In genomic region chr10:15526754-15527153, GRCh38 we compare ENCODE assay signal across 21 cellular contexts.
DNase-seq lines count a peak whose midpoint lies in the region; ATAC-seq, FAIRE-seq and TF ChIP-seq lines count a peak whose summit lies in the region.
"Had no signal": no experiment of that assay in that cellular context is flagged by ENCODE, and none has a peak within 500 bp of the region (broad histone marks: within the 10 kb centered on the region; RNA-seq: fewer than 3 reads in every experiment).

No MANE protein-coding gene starts in this region.

- H3K36me3 ChIP-seq in SJSA1 (no peaks in the 10 kb centered on the region), parathyroid adenoma (ENCODE audit: control insufficient read depth, insufficient read depth, low read length) (no peaks in the 10 kb centered on the region), trophoblast cell (ENCODE audit: control insufficient read depth in 1 of 2, insufficient read depth in 2 of 2, low read length in 2 of 2) (no peaks in the 10 kb centered on the region)
- H3K36me3 ChIP-seq: BE2C, HAP-1 had no signal

- H2BK12ac ChIP-seq in trophoblast cell (ENCODE audit: low read length): no peak overlapping the region

- H2AFZ ChIP-seq in parathyroid adenoma (no peak overlapping the region), trophoblast cell (ENCODE audit: insufficient read depth, low read length, poor library complexity) (no peak overlapping the region)

- no peak overlapping the region for H4K8ac ChIP-seq in trophoblast cell (ENCODE audit: low read depth, low read length)

- TF ChIP-seq CTCF in parathyroid adenoma (IDR thresholded peaks at IDR 0.05): no peak

- H4K12ac ChIP-seq in trophoblast cell (ENCODE audit: low read depth, low read length): no peak overlapping the region

- H3K27me3 ChIP-seq in SJSA1 (replicated peaks): no peaks in the 10 kb centered on the region
- no peaks in the 10 kb centered on the region for H3K27me3 ChIP-seq in parathyroid adenoma (ENCODE audit: control insufficient read depth, insufficient read depth, low read length)
- no peaks in the 10 kb centered on the region for H3K27me3 ChIP-seq in trophoblast cell (ENCODE audit: insufficient read depth, low read length)
- H3K27me3 ChIP-seq: BE2C; BLaER1 treated with 17β-estradiol and CSF1 and Interleukin-3, amounts not matched to agents 10 nM and 100 nM had no signal

- peak overlapping the region; percentile 42 for H3K27ac ChIP-seq in SJSA1
- peak overlapping the region; percentile 43 for H3K27ac ChIP-seq in parathyroid adenoma
- H3K27ac ChIP-seq in trophoblast cell (ENCODE audit: low read depth, low read length): no peak overlapping the region
- H3K27ac ChIP-seq: 22Rv1; BLaER1 treated with 17β-estradiol and CSF1 and Interleukin-3, amounts not matched to agents 10 nM and 100 nM had no signal

- no peak overlapping the region for H2BK5ac ChIP-seq in trophoblast cell (ENCODE audit: low read depth, low read length, poor library complexity)

- ATAC-seq in GM19455 (IDR thresholded peaks at IDR 0.05; ENCODE audit: unreplicated experiment): no peak

- no peak overlapping the region for H3K4ac ChIP-seq in trophoblast cell (ENCODE audit: low read depth, low read length)

- H3K4me2 ChIP-seq in parathyroid adenoma (ENCODE audit: low read length) (no peak overlapping the region), trophoblast cell (ENCODE audit: low read length) (no peak overlapping the region)
- H3K4me2 ChIP-seq: BLaER1 treated with 17β-estradiol and CSF1 and Interleukin-3, amounts not matched to agents 10 nM and 100 nM had no signal

- H2AK5ac ChIP-seq in trophoblast cell (ENCODE audit: low read length): no peak overlapping the region

- H3K4me1 ChIP-seq in SJSA1 (replicated peaks): peaks cover 17% of the 10 kb centered on the region
- peaks cover 19% of the 10 kb centered on the region for H3K4me1 ChIP-seq in parathyroid adenoma
- no peaks in the 10 kb centered on the region for H3K4me1 ChIP-seq in trophoblast cell (ENCODE audit: control insufficient read depth in 1 of 2, insufficient read depth in 2 of 2, low read length in 2 of 2)
- H3K4me1 ChIP-seq: BE2C, HAP-1 had no signal

- H3K14ac ChIP-seq in trophoblast cell (ENCODE audit: low read length): no peak overlapping the region

- H3K4me3 ChIP-seq in SJSA1 (no peak overlapping the region), parathyroid adenoma (ENCODE audit: low read depth, low read length) (no peak overlapping the region), trophoblast cell (ENCODE audit: low read depth, low read length) (no peak overlapping the region)
- H3K4me3 ChIP-seq: BLaER1 treated with 17β-estradiol and CSF1 and Interleukin-3, amounts not matched to agents 10 nM and 100 nM; HAP-1 had no signal

- WGBS in trophoblast cell (ENCODE audit: extremely low coverage, insufficient coverage, insufficient read length): no CpG with 5 or more reads among the region's 3 CpGs

- H2BK120ac ChIP-seq in trophoblast cell (ENCODE audit: insufficient read depth, low read length, poor library complexity): no peak overlapping the region

- H3K9ac ChIP-seq in parathyroid adenoma: no peak overlapping the region
- H3K9ac ChIP-seq in trophoblast cell (ENCODE audit: low read length): no peak overlapping the region
- H3K9ac ChIP-seq: BLaER1 treated with 17β-estradiol and CSF1 and Interleukin-3, amounts not matched to agents 10 nM and 100 nM had no signal

- no peak overlapping the region for H3K18ac ChIP-seq in trophoblast cell (ENCODE audit: low read length)

- H4K91ac ChIP-seq in trophoblast cell (ENCODE audit: low read depth, low read length): no peak overlapping the region

- no peak for DNase-seq in SJSA1 (ENCODE audit: low read depth in 1 of 2, low spot score in 2 of 2)
- no peak for DNase-seq in AML-193 (lab: John Stamatoyannopoulos, UW)
- no peak for DNase-seq in trophoblast cell
- DNase-seq: BE2C; CD4-positive, alpha-beta T cell; CD8-positive, alpha-beta memory T cell; DMS 273 treated with DMSO at 0.1 percent for 48 hours; DMS79; EL; GF-D8; GOT3 had no signal

- peak; percentile 65 for FAIRE-seq in G401.6 (lab: Jason Lieb, UNC)
- FAIRE-seq: A204.1, D721Med, GM12891, H54 had no signal

- no peak overlapping the region for H3K23ac ChIP-seq in trophoblast cell (ENCODE audit: low read length)

- H3K9me3 ChIP-seq in SJSA1 (replicated peaks): no peaks in the 10 kb centered on the region
- no peaks in the 10 kb centered on the region for H3K9me3 ChIP-seq in parathyroid adenoma (ENCODE audit: control insufficient read depth, low read length)
- H3K9me3 ChIP-seq in trophoblast cell (ENCODE audit: insufficient read depth, low read depth, low read length): no peaks in the 10 kb centered on the region
- H3K9me3 ChIP-seq: BE2C, HAP-1 had no signal

- no peaks in the 10 kb centered on the region for H3K79me1 ChIP-seq in trophoblast cell (ENCODE audit: low read length)

- H3K79me2 ChIP-seq in parathyroid adenoma (no peaks in the 10 kb centered on the region), trophoblast cell (ENCODE audit: control insufficient read depth, insufficient read depth, low read length, poor library complexity) (no peaks in the 10 kb centered on the region)
